In the genomic region with DNA sequence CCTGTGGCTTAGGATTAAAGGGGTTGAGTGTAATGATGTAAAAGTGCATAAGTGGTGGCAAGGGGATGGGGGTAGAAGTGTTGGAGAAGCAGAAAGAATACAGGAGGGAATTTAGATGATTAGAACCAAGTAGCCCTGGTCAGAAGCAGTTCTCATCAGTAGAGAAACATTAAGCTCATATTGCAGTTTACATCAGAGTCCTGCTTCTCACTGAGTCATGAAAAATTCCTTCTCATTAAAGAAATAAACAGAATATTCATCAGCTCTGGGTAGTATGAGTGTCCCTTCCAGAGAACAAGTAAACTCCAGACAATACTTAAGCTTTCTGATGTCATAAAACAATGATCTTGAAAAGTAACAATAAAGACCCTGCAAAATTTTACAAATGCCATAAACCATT, we compare ENCODE assay signal across 20 cellular contexts. TPM values are rescaled to one million over a fixed set of nuclear protein-coding genes. Genes with fewer than 3 reads are reported as not detected.
DNase-seq lines count a peak whose midpoint lies in the region; ATAC-seq and TF ChIP-seq lines count a peak whose summit lies in the region.
"Had no signal": no experiment of that assay in that cellular context is flagged by ENCODE, and none has a peak within 500 bp of the region (broad histone marks: within the 10 kb centered on the region; RNA-seq: fewer than 3 reads in every experiment).

No MANE protein-coding gene starts in this region.

- H3K36me3 ChIP-seq in mammary epithelial cell (ENCODE audit: insufficient read depth, low read length), result no peaks in the 10 kb centered on the region
- H3K36me3 ChIP-seq: MG63, SJCRH30 had no signal

- no peak overlapping the region for H3K9ac ChIP-seq in mammary epithelial cell (ENCODE audit: insufficient read depth, low read length)

- no peak overlapping the region for H2AFZ ChIP-seq in mammary epithelial cell (ENCODE audit: low read depth, low read length)

- H3K4me2 ChIP-seq in mammary epithelial cell (ENCODE audit: insufficient read depth, low read depth, low read length), result no peak overlapping the region
- H3K4me2 ChIP-seq: A549 had no signal

- H3K4me3 ChIP-seq in mammary epithelial cell (replicated peaks in 1 of 3; ENCODE audit: insufficient read depth in 1 of 3, low read depth in 2 of 3, low read length in 3 of 3) (no peak overlapping the region), fibroblast of villous mesenchyme (ENCODE audit: low read depth, low read length) (no peak overlapping the region)
- H3K4me3 ChIP-seq: A549, MG63, SJCRH30 had no signal

- BruUV-seq in mammary epithelial cell (replicated peaks; lab: Mats Ljungman, UMichigan), result no TSS peak

- dilution Hi-C loops in mammary epithelial cell (cut with HindIII; ENCODE audit: low sequenced_read_pairs), result no loop called here

- H3K9me3 ChIP-seq in mammary epithelial cell (replicated peaks; ENCODE audit: insufficient read depth, low read length), result no peaks in the 10 kb centered on the region
- H3K9me3 ChIP-seq: A549, MG63, SJCRH30 had no signal

- no peaks in the 10 kb centered on the region for H3K79me2 ChIP-seq in mammary epithelial cell (ENCODE audit: insufficient read depth, low read length)

- in situ Hi-C loops in mammary epithelial cell (cut with MboI; ENCODE audit: low sequenced_read_pairs in 2 of 2), result no loop called here

- no peaks in the 10 kb centered on the region for H3K27me3 ChIP-seq in mammary epithelial cell (ENCODE audit: insufficient read depth, low read length)
- H3K27me3 ChIP-seq: MG63, SJCRH30 had no signal

- no peak for ATAC-seq in GM18858 (IDR thresholded peaks at IDR 0.05; ENCODE audit: unreplicated experiment)
- ATAC-seq: A549, PC-3 had no signal

- TF ChIP-seq CTCF in mammary epithelial cell (conservative IDR thresholded peaks at IDR 0.05 in 1 of 2, IDR thresholded peaks at IDR 0.05 in 1 of 2; ENCODE audit: extremely low read depth in 1 of 2, insufficient read depth in 1 of 2, low read depth in 1 of 2, low read length in 2 of 2) (no peak), fibroblast of villous mesenchyme (IDR thresholded peaks at IDR 0.05; ENCODE audit: insufficient read depth, low read depth, low read length) (no peak)

- H3K4me1 ChIP-seq in mammary epithelial cell (ENCODE audit: insufficient read depth, low read length), result peaks cover 3% of the 10 kb centered on the region
- H3K4me1 ChIP-seq: A549, SJCRH30 had no signal

- no peaks in the 10 kb centered on the region for H4K20me1 ChIP-seq in mammary epithelial cell (ENCODE audit: insufficient read depth, low read length)

- intact Hi-C loops in mammary epithelial cell (cut with micrococcal nuclease), result no loop called here

- DNase-seq in AG08396 (ENCODE audit: low spot score), result peak; percentile 22
- peak; percentile 0 for DNase-seq in M059J (ENCODE audit: low read depth)
- DNase-seq in mammary epithelial cell, result peak; percentile 24
- DNase-seq in fibroblast of villous mesenchyme (ENCODE audit: low read depth), result peak; percentile 0
- no peak for DNase-seq in glomerular visceral epithelial cell (ENCODE audit: extremely low spot score)
- no peak for DNase-seq in SKM-1 treated with dmso at 0.1 percent for 144 hours (lab: John Stamatoyannopoulos, UW; ENCODE audit: unreplicated experiment)
- DNase-seq in medulla oblongata (ENCODE audit: extremely low spot score), result no peak
- DNase-seq: AML-193, KG1, MG63, NCI-H1092, NCI-H146, NCI-H2081, NCI-H510A treated with DMSO at 0.1 percent for 48 hours, NCI-H82, PC-3, SJCRH30 had no signal

- H3K27ac ChIP-seq in mammary epithelial cell (ENCODE audit: insufficient read depth, low read depth, low read length), result no peak overlapping the region
- H3K27ac ChIP-seq: A549, RWPE1, SJCRH30 had no signal

- CTCF ChIA-PET in mammary epithelial cell (lab: Charles Lee; ENCODE audit: low non-redundant PET), result no interaction called here

RNA-seq across cellular contexts. Expression of a gene that starts 36.5 kb away (rescaled TPM):
- 0.37 and 2.7 TPM in 2 replicates for total RNA-seq in M059J (2014; rRNA removed; shearing (Covaris generic))
- total RNA-seq in mammary epithelial cell (1 to 10 TPM in 1 of 2 donors, under 1 TPM in 1; 0.50 to 1.2 TPM), fibroblast of villous mesenchyme (0.32 and 1.7 TPM in 2 replicates)
- polyA plus RNA-seq in mammary epithelial cell, result 0.75 TPM
- not detected for polyA minus RNA-seq in mammary epithelial cell

RNA-seq across cellular contexts. Expression of a gene that starts 36.5 kb away (rescaled TPM):
- total RNA-seq in M059J (2014; rRNA removed; shearing (Covaris generic)), result 12.3 and 16.5 TPM in 2 replicates
- total RNA-seq in mammary epithelial cell (10 to 100 TPM; 12.8 to 13.2 TPM), fibroblast of villous mesenchyme (8.1 and 18.1 TPM in 2 replicates)
- polyA plus RNA-seq in mammary epithelial cell, result 6.9 TPM
- 1.9 TPM for polyA minus RNA-seq in mammary epithelial cell

Comparison
In these comparisons a context has a peak if more than half of its experiments do, and no peak if none do; other contexts are left out.
1. DNase-seq: peak in AG08396 (single experiment), M059J (single experiment), mammary epithelial cell (single experiment) and fibroblast of villous mesenchyme (single experiment); none in glomerular visceral epithelial cell (single experiment), SKM-1 treated with dmso at 0.1 percent for 144 hours (single experiment) and medulla oblongata (single experiment).